Comparison of ENCODE assay signal across 20 cellular contexts in the genomic region with DNA sequence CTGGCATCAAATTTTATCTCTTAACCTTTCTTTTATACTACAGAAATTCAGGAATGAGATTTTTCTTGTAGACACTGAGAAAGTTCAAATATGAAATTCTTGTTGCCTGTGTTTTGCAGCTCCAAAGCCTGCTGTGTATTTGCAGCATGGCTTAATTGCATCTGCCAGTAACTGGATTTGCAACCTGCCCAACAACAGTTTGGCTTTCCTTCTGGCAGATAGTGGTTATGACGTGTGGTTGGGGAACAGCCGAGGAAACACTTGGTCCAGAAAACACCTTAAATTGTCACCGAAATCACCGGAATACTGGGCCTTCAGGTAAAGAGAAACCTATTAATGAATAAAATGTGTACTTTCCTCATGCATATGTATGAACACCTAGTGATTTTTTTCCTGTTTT. TPM values are rescaled to one million over a fixed set of nuclear protein-coding genes. Genes with fewer than 3 reads are reported as not detected.
DNase-seq lines count a peak whose midpoint lies in the region; ATAC-seq, FAIRE-seq and TF ChIP-seq lines count a peak whose summit lies in the region.
"Had no signal": no experiment of that assay in that cellular context is flagged by ENCODE, and none has a peak within 500 bp of the region (broad histone marks: within the 10 kb centered on the region; RNA-seq: fewer than 3 reads in every experiment).

No MANE protein-coding gene starts in this region.

- no peaks in the 10 kb centered on the region for H3K9me2 ChIP-seq in Loucy (replicated peaks; ENCODE audit: low read depth, low read length)

- no peak for TF ChIP-seq POLR2A in testis (IDR thresholded peaks at IDR 0.05)

- H3K27ac ChIP-seq in small intestine (ENCODE audit: low read depth in 1 of 2, low read length in 1 of 2) (no peak overlapping the region), testis (no peak overlapping the region)
- H3K27ac ChIP-seq in naive thymus-derived CD4-positive, alpha-beta T cell (ENCODE audit: low read depth, low read length): no peak overlapping the region
- H3K27ac ChIP-seq: C4-2B had no signal

- H4K20me1 ChIP-seq in Loucy (ENCODE audit: insufficient read depth, low read length, poor library complexity, severe bottlenecking): no peaks in the 10 kb centered on the region

- H3K9ac ChIP-seq in Loucy (ENCODE audit: low read depth, low read length, poor library complexity, severe bottlenecking): no peak overlapping the region

- H3K27me3 ChIP-seq in Loucy (ENCODE audit: insufficient read depth, low read length, poor library complexity, severe bottlenecking) (no peaks in the 10 kb centered on the region), small intestine (ENCODE audit: control insufficient read depth in 2 of 2, insufficient read depth in 2 of 2, low read length in 2 of 2) (no peaks in the 10 kb centered on the region), testis (no peaks in the 10 kb centered on the region)
- H3K27me3 ChIP-seq in naive thymus-derived CD4-positive, alpha-beta T cell (ENCODE audit: control insufficient read depth in 2 of 2, insufficient read depth in 2 of 2, low read length in 2 of 2): peaks cover 0 to 3% of the 10 kb centered on the region in 2 donors

- no peaks in the 10 kb centered on the region for H3K9me3 Mint-ChIP-seq in naive thymus-derived CD4-positive, alpha-beta T cell
- H3K9me3 Mint-ChIP-seq: CD4-positive, alpha-beta T cell; GM23338 had no signal

- peak; percentile 75 for DNase-seq in NCI-H82 treated with DMSO at 0.1 percent for 48 hours (lab: John Stamatoyannopoulos, UW; ENCODE audit: unreplicated experiment)
- DNase-seq in left colon: no peak
- peak; percentile 15 for DNase-seq in small intestine
- DNase-seq in testis: no peak
- DNase-seq in naive thymus-derived CD4-positive, alpha-beta T cell: no peak
- no peak for DNase-seq in activated CD4-positive, alpha-beta T cell treated with anti-CD3 and anti-CD28 coated beads for 1 hour
- DNase-seq: ACHN; Caco-2; CD4-positive, alpha-beta T cell; DMS153; DMS79; GDM1; HCEC 1CT had no signal

- peaks cover 0 to 5% (median 0%) of the 10 kb centered on the region in 7 donors for H3K4me1 Mint-ChIP-seq in naive thymus-derived CD4-positive, alpha-beta T cell

- no peak overlapping the region for H3K4me3 ChIP-seq in Loucy (ENCODE audit: low read length, poor library complexity, severe bottlenecking)
- H3K4me3 ChIP-seq in small intestine (ENCODE audit: low read depth in 1 of 2, low read length in 2 of 2): no peak overlapping the region
- H3K4me3 ChIP-seq in testis: no peak overlapping the region
- H3K4me3 ChIP-seq in naive thymus-derived CD4-positive, alpha-beta T cell (ENCODE audit: low read length): no peak overlapping the region
- H3K4me3 ChIP-seq: GM23338 had no signal

- 17 to 61% (median 24%) methylated on average over 4 of the region's 4 CpGs for WGBS in small intestine, 3 donors
- WGBS in testis, 2 donors: 72 to 85% methylated on average over 4 of the region's 4 CpGs

- ATAC-seq in left colon: peak; percentile 73
- ATAC-seq in naive thymus-derived CD4-positive, alpha-beta T cell: no peak

- H3K36me3 ChIP-seq in Loucy (ENCODE audit: insufficient read depth, low read length): no peaks in the 10 kb centered on the region
- H3K36me3 ChIP-seq in small intestine (ENCODE audit: control insufficient read depth in 2 of 2, insufficient read depth in 2 of 2, low read length in 2 of 2): no peaks in the 10 kb centered on the region
- no peaks in the 10 kb centered on the region for H3K36me3 ChIP-seq in testis (ENCODE audit: low read depth, missing control alignments)
- H3K36me3 ChIP-seq in naive thymus-derived CD4-positive, alpha-beta T cell (ENCODE audit: control insufficient read depth in 2 of 3, insufficient read depth in 3 of 3, low read length in 3 of 3): no peaks in the 10 kb centered on the region

- no peak overlapping the region for H3K27ac Mint-ChIP-seq in naive thymus-derived CD4-positive, alpha-beta T cell
- H3K27ac Mint-ChIP-seq: CD4-positive, alpha-beta T cell; GM23338 had no signal

- H3K4me3 Mint-ChIP-seq in naive thymus-derived CD4-positive, alpha-beta T cell: no peak overlapping the region
- H3K4me3 Mint-ChIP-seq: CD4-positive, alpha-beta T cell; GM23338 had no signal

- H3K36me3 Mint-ChIP-seq in naive thymus-derived CD4-positive, alpha-beta T cell: no peaks in the 10 kb centered on the region

- CTCF ChIA-PET in naive thymus-derived CD4-positive, alpha-beta T cell (lab: Charles Lee): no interaction called here

- H3K9me3 ChIP-seq in Loucy (ENCODE audit: insufficient read depth, low read depth, low read length): no peaks in the 10 kb centered on the region
- no peaks in the 10 kb centered on the region for H3K9me3 ChIP-seq in small intestine (ENCODE audit: control insufficient read depth, low read depth)
- H3K9me3 ChIP-seq in testis: no peaks in the 10 kb centered on the region
- H3K9me3 ChIP-seq in naive thymus-derived CD4-positive, alpha-beta T cell (ENCODE audit: control insufficient read depth in 2 of 3, low read length in 3 of 3): no peaks in the 10 kb centered on the region
- H3K9me3 ChIP-seq: Caco-2 had no signal

- POLR2A ChIA-PET in naive thymus-derived CD4-positive, alpha-beta T cell (lab: Charles Lee): no interaction called here

- TF ChIP-seq CTCF in Loucy (conservative IDR thresholded peaks at IDR 0.05; ENCODE audit: low read length) (no peak), testis (IDR thresholded peaks at IDR 0.05) (no peak)

- H3F3A ChIP-seq in Loucy (ENCODE audit: low read depth): no peaks in the 10 kb centered on the region

- intact Hi-C loops in left colon (cut with DNase I, micrococcal nuclease): no loop called here
- intact Hi-C loops in testis (cut with DNase I; ENCODE audit: low total_unique reads): no loop called here
- intact Hi-C loops in naive thymus-derived CD4-positive, alpha-beta T cell (cut with micrococcal nuclease): no loop called here

- peaks cover 0 to 16% (median 0%) of the 10 kb centered on the region in 5 donors for H3K27me3 Mint-ChIP-seq in naive thymus-derived CD4-positive, alpha-beta T cell
- H3K27me3 Mint-ChIP-seq: CD4-positive, alpha-beta T cell had no signal

- no peak for FAIRE-seq in small intestine (lab: Jason Lieb, UNC)
- FAIRE-seq: A204.1 had no signal

- peaks cover 17% of the 10 kb centered on the region for H3K4me1 ChIP-seq in Loucy (ENCODE audit: insufficient read depth, low read length, poor library complexity, severe bottlenecking)
- no peaks in the 10 kb centered on the region for H3K4me1 ChIP-seq in small intestine (ENCODE audit: control insufficient read depth in 2 of 2, insufficient read depth in 1 of 2, low read depth in 1 of 2, low read length in 1 of 2)
- no peaks in the 10 kb centered on the region for H3K4me1 ChIP-seq in testis
- no peaks in the 10 kb centered on the region for H3K4me1 ChIP-seq in naive thymus-derived CD4-positive, alpha-beta T cell (ENCODE audit: control insufficient read depth in 2 of 2, insufficient read depth in 2 of 2, low read length in 2 of 2)
- H3K4me1 ChIP-seq: Caco-2 had no signal

- 0 out of 2 replicates have a peak overlapping the region, but pooled peaks have one; percentile 13 for H2AFZ ChIP-seq in Loucy (ENCODE audit: low read length)
- H2AFZ ChIP-seq: GM23338 had no signal

- no peak overlapping the region for H3K4me2 ChIP-seq in Loucy (ENCODE audit: low read depth, low read length, poor library complexity, severe bottlenecking)
- H3K4me2 ChIP-seq: GM23338 had no signal

- no peaks in the 10 kb centered on the region for H3K79me2 ChIP-seq in Loucy (ENCODE audit: insufficient read depth, low read length)

RNA-seq across cellular contexts. Expression of gene LIPK, which starts 24.8 kb away (rescaled TPM):
- not detected for total RNA-seq in left colon
- polyA plus RNA-seq in small intestine: not detected
- not detected for total RNA-seq in testis
- polyA plus RNA-seq in testis (ENCODE audit: insufficient read depth, low read depth, low replicate concordance): not detected
- total RNA-seq in naive thymus-derived CD4-positive, alpha-beta T cell: not detected
- not detected for polyA plus RNA-seq in naive thymus-derived CD4-positive, alpha-beta T cell
- total RNA-seq: Caco-2; CD4-positive, alpha-beta T cell; Daoy; GM23338; HT-29 had no signal
- polyA plus RNA-seq: BJ, GM23338 had no signal

RNA-seq across cellular contexts. Expression of gene LIPN, which starts 29.0 kb away (rescaled TPM):
- total RNA-seq in left colon: not detected
- polyA plus RNA-seq in small intestine: under 1 TPM in 1 of 3 donors, not detected in 2; 0.04 TPM
- under 1 TPM in 1 of 2 donors, not detected in 1; 0.31 TPM for total RNA-seq in testis
- polyA plus RNA-seq in testis (ENCODE audit: insufficient read depth, low read depth, low replicate concordance): not detected
- total RNA-seq in naive thymus-derived CD4-positive, alpha-beta T cell: 1 to 10 TPM in 1 of 5 experiments, under 1 TPM in 1, not detected in 3; 0.34 to 5.1 TPM
- polyA plus RNA-seq in naive thymus-derived CD4-positive, alpha-beta T cell: not detected
- total RNA-seq: Caco-2; CD4-positive, alpha-beta T cell; Daoy; GM23338; HT-29 had no signal
- polyA plus RNA-seq: BJ, GM23338 had no signal

Comparison
In these comparisons a context has a peak if more than half of its experiments do, and no peak if none do; other contexts are left out.
1. DNase-seq: peak in NCI-H82 treated with DMSO at 0.1 percent for 48 hours (single experiment) and small intestine (single experiment); none in left colon (0 of 2), testis (single experiment), naive thymus-derived CD4-positive, alpha-beta T cell (0 of 9) and activated CD4-positive, alpha-beta T cell treated with anti-CD3 and anti-CD28 coated beads for 1 hour (single experiment).